24 cellular contexts compared by ENCODE assay signal in genomic region chr5:158376679-158377078, GRCh38.
"Had no signal": no experiment of that assay in that cellular context is flagged by ENCODE, and none has a peak within 500 bp of the region (broad histone marks: within the 10 kb centered on the region; RNA-seq: fewer than 3 reads in every experiment).

No MANE protein-coding gene starts in this region.

- H3K4me2 ChIP-seq: smooth muscle cell had no signal

- FAIRE-seq: colon, keratinocyte, urothelium cell line had no signal

- DNase-seq: dorsolateral prefrontal cortex; effector CD4-positive, alpha-beta T cell; foreskin fibroblast; hypothalamus; left ventricle myocardium superior; lower lobe of right lung; stimulated activated CD4-positive, alpha-beta T cell treated with anti-CD3 and anti-CD28 coated beads, Interleukin-12 subunit alpha, Interleukin-12 subunit beta, amount 100 ng/mL, for 4 hours; stimulated activated CD4-positive, alpha-beta T cell treated with anti-CD3 and anti-CD28 coated beads, Interleukin-1b, Interleukin-23, amount 100 ng/mL, for 48 hours; stimulated activated CD4-positive, alpha-beta T cell treated with anti-CD3 and anti-CD28 coated beads, Interleukin-4, amount 100 ng/mL, for 1 hour; upper lobe of left lung had no signal

- H3K4me1 ChIP-seq: lower lobe of right lung, prostate gland, upper lobe of left lung had no signal

- H3K36me3 ChIP-seq: gastroesophageal sphincter, lower lobe of right lung, prostate gland, right atrium auricular region, thoracic aorta, tibial nerve, upper lobe of left lung had no signal

- H3K9me3 ChIP-seq: gastroesophageal sphincter, lower lobe of right lung, prostate gland, thoracic aorta, tibial nerve, upper lobe of left lung had no signal

- H3K27me3 ChIP-seq: gastroesophageal sphincter, right atrium auricular region, tibial nerve, upper lobe of left lung had no signal

- H3K27ac ChIP-seq: dorsolateral prefrontal cortex, epithelial cell of prostate, gastroesophageal sphincter, lower lobe of right lung, prostate gland, right atrium auricular region, thoracic aorta, tibial nerve, upper lobe of left lung had no signal

- ATAC-seq: esophagus mucosa; gastroesophageal sphincter; left ventricle myocardium superior; lower lobe of right lung; natural killer cell treated with Interleukin-12 subunit alpha and Interleukin-12 subunit beta and Interleukin-15 and Interleukin-18, amount 100 ng/mL, for 72 hours; sciatic nerve; stimulated activated effector memory CD8-positive, alpha-beta T cell treated with anti-CD3 and anti-CD28 coated beads, Interleukin-12 subunit alpha, Interleukin-12 subunit beta, amount 100 ng/mL, for 72 hours had no signal

- H3K4me3 ChIP-seq: dorsolateral prefrontal cortex, gastroesophageal sphincter, lower lobe of right lung, prostate gland, right atrium auricular region, smooth muscle cell, thoracic aorta, tibial nerve, upper lobe of left lung had no signal
